Comparison of ENCODE assay signal across 11 cellular contexts in the genomic region with DNA sequence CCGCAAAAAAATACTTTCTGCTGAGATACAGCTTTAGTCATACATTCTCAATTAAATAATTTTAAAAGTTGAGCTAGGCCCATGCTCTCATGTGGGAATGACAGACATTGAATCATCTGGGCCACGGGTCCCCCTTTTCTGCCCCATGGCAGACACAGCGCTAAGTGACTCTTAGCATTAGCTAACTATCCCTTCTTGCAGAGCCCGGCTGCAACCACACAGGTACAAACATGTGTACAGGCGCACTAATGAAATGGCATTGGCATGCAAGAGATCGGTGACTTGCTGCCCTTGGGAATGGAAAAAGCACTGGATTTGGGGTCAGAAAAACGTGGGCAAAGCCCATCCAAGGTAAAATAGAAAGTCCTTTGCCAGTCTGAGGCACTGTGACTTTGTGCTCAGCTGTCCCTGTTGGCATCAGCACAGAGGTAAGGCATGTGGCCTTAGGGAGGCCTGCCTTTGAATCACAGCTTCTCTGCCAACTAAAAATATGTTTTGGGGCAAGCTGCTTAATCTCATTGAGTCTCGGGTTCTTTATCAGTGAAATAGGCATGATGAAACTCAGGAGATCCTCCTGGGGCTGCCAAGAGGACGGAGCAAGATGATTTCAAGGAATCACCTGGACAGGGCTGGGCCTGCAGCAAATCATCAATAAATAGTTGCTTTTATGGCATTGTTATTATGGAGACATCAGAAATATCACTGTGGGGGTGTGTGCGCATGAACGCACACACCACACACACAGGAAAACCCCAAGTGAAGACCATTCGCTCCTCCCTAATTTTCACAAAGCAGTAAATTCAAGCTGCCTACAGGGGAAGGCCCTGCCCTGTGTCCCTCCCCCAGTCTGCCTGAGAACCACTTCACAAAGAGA. TPM values are rescaled to one million over a fixed set of nuclear protein-coding genes. Genes with fewer than 3 reads are reported as not detected.
A peak's percentile ranks its signal among the peaks of the same experiment; 100 is the strongest.
DNase-seq lines count a peak whose midpoint lies in the region; ATAC-seq and TF ChIP-seq lines count a peak whose summit lies in the region.
"Had no signal": no experiment of that assay in that cellular context is flagged by ENCODE, and none has a peak within 500 bp of the region (broad histone marks: within the 10 kb centered on the region; RNA-seq: fewer than 3 reads in every experiment).

No MANE protein-coding gene starts in this region.

- no peaks in the 10 kb centered on the region for H3K9me3 ChIP-seq in CD4-positive, alpha-beta T cell (ENCODE audit: control insufficient read depth, low read length)

- H3K27me3 ChIP-seq in CD4-positive, alpha-beta T cell (ENCODE audit: control insufficient read depth, insufficient read depth, low read length), result no peaks in the 10 kb centered on the region

- no peaks in the 10 kb centered on the region for H3K36me3 Mint-ChIP-seq in CD4-positive, alpha-beta T cell (ENCODE audit: low read depth)

- peak overlapping the region; percentile 2 for H3K27ac ChIP-seq in CD4-positive, alpha-beta T cell (ENCODE audit: low read depth, low read length)

- POLR2A ChIA-PET in CD4-positive, alpha-beta T cell (lab: Charles Lee), result interaction anchor here (1.4 kb wide), 1 partner anchor 136 kb away, joined by 6 read pairs; a partner anchor contains a TSS

- CTCF ChIA-PET in CD4-positive, alpha-beta T cell (lab: Charles Lee), result interaction anchor here (1.4 to 1.8 kb wide), 2 partner anchors 57 to 202 kb away, joined by 4 to 5 read pairs; no protein-coding TSS in a partner anchor

- no peak for TF ChIP-seq CTCF in CD4-positive, alpha-beta T cell (IDR thresholded peaks at IDR 0.05)

- peaks cover 32% of the 10 kb centered on the region for H3K4me1 Mint-ChIP-seq in CD4-positive, alpha-beta T cell (ENCODE audit: low read depth)

- peak overlapping the region; percentile 82 for H3K27ac Mint-ChIP-seq in CD4-positive, alpha-beta T cell
- H3K27ac Mint-ChIP-seq: T-helper 2 cell treated with Interferon-gamma antibody and Interleukin-4, amounts not matched to agents 5 μg/mL and 100 μg/mL, for 36 hours had no signal

- peak overlapping the region; percentile 23 for H3K4me3 Mint-ChIP-seq in CD4-positive, alpha-beta T cell
- H3K4me3 Mint-ChIP-seq: T-helper 2 cell treated with Interferon-gamma antibody and Interleukin-4, amounts not matched to agents 5 μg/mL and 100 μg/mL, for 36 hours had no signal

- H3K9me3 Mint-ChIP-seq in CD4-positive, alpha-beta T cell, result peaks cover 4% of the 10 kb centered on the region

- H3K27me3 Mint-ChIP-seq in CD4-positive, alpha-beta T cell, result no peaks in the 10 kb centered on the region

- intact Hi-C loops in CD4-positive, alpha-beta T cell (cut with DNase I, micrococcal nuclease), result no loop called here
- intact Hi-C loops in cardiac septum (cut with DNase I), result no loop called here

- peak; percentile 72 for ATAC-seq in CD4-positive, alpha-beta T cell (ENCODE audit: poor library complexity)
- ATAC-seq in GM18519 (IDR thresholded peaks at IDR 0.05; ENCODE audit: low FRiP score, unreplicated experiment) (peak; percentile 46), HG03095 (IDR thresholded peaks at IDR 0.05; ENCODE audit: unreplicated experiment) (peak; percentile 69)

- no peak for DNase-seq in CD4-positive, alpha-beta T cell
- DNase-seq in cerebellar cortex (ENCODE audit: low spot score) (peak; percentile 36), NCI-H2171 treated with DMSO at 0.1 percent for 48 hours (lab: John Stamatoyannopoulos, UW) (no peak), cardiac septum (ENCODE audit: low spot score) (no peak), HuH-7 (ENCODE audit: low spot score) (no peak), foreskin melanocyte (no peak)
- DNase-seq: activated T-cell treated with anti-CD3 and anti-CD28 coated beads, Interleukin-2, amount 50 U/mL, for 48 hours; Caco-2 had no signal

RNA-seq across cellular contexts. Expression of a gene that starts 54.2 kb away (rescaled TPM):
- total RNA-seq in CD4-positive, alpha-beta T cell, result 10 to 100 TPM; 19.9 to 20.5 TPM
- total RNA-seq in cardiac septum, result 0.35 TPM

Comparison
In these comparisons a context has a peak if more than half of its experiments do, and no peak if none do; other contexts are left out.
1. RNA of a gene that starts 54.2 kb away (total RNA-seq): 19.9 to 20.5 TPM in CD4-positive, alpha-beta T cell; 0.35 TPM in cardiac septum (single experiment); every median in the first group is over 10 times any median in the second.
2. Peak in every context shown above with its lines, with median percentiles within 50 percentile points of each other: ATAC-seq.